Comparison of ENCODE assay signal across 12 cellular contexts in genomic region chr9:130236436-130236985, GRCh38. TPM values are rescaled to one million over a fixed set of nuclear protein-coding genes. Genes with fewer than 3 reads are reported as not detected.
DNase-seq lines count a peak whose midpoint lies in the region; ATAC-seq, FAIRE-seq and TF ChIP-seq lines count a peak whose summit lies in the region.
"Had no signal": no experiment of that assay in that cellular context is flagged by ENCODE, and none has a peak within 500 bp of the region (broad histone marks: within the 10 kb centered on the region; RNA-seq: fewer than 3 reads in every experiment).

No MANE protein-coding gene starts in this region.

- peaks cover 5% of the 10 kb centered on the region; the same call in 1 of the 2 replicates for H3F3A ChIP-seq in PC-9 (ENCODE audit: insufficient read depth, low read depth)

- ATAC-seq in HG02642 (IDR thresholded peaks at IDR 0.05; ENCODE audit: poor library complexity, unreplicated experiment) = no peak
- no peak for ATAC-seq in HG02973 (IDR thresholded peaks at IDR 0.05; ENCODE audit: unreplicated experiment)
- no peak for ATAC-seq in CD8-positive, alpha-beta T cell

- H3K9me3 ChIP-seq in PC-9 (ENCODE audit: insufficient read depth, low read depth) (no peaks in the 10 kb centered on the region), esophagus squamous epithelium (no peaks in the 10 kb centered on the region), sigmoid colon (no peaks in the 10 kb centered on the region)
- no peaks in the 10 kb centered on the region for H3K9me3 ChIP-seq in CD8-positive, alpha-beta T cell (ENCODE audit: low read length)
- H3K9me3 ChIP-seq: ascending aorta had no signal

- TF ChIP-seq EP300 in sigmoid colon (IDR thresholded peaks at IDR 0.05) = no peak

- H3K4me1 Mint-ChIP-seq in CD8-positive, alpha-beta T cell (ENCODE audit: low read depth) = peaks cover 8% of the 10 kb centered on the region

- CTCF ChIA-PET in PC-9 (lab: Charles Lee) = interaction anchor here (0.6 to 0.8 kb wide), 5 partner anchors 13 to 496 kb away, joined by 3 to 8 read pairs (median 3); no protein-coding TSS in a partner anchor
- CTCF ChIA-PET in CD8-positive, alpha-beta T cell (lab: Charles Lee) = interaction anchor here (0.6 to 11.6 kb wide), 16 partner anchors 9 to 843 kb away, joined by 3 to 232 read pairs (median 4); no protein-coding TSS in a partner anchor

- no peak overlapping the region for H3K27ac ChIP-seq in PC-9
- H3K27ac ChIP-seq in esophagus squamous epithelium = peak overlapping the region; percentile 60 to 85 (median 74)
- peak overlapping the region; percentile 75 to 92 (median 82) for H3K27ac ChIP-seq in sigmoid colon
- no peak overlapping the region for H3K27ac ChIP-seq in CD8-positive, alpha-beta T cell (ENCODE audit: low read depth, low read length)

- no peak overlapping the region for H3K4me3 Mint-ChIP-seq in CD8-positive, alpha-beta T cell
- H3K4me3 Mint-ChIP-seq: memory B cell had no signal

- no peak for FAIRE-seq in urothelium cell line (lab: Jason Lieb, UNC)

- no peaks in the 10 kb centered on the region for H3K79me2 ChIP-seq in PC-9 (ENCODE audit: low read depth)

- no peak overlapping the region for H3K27ac Mint-ChIP-seq in CD8-positive, alpha-beta T cell
- H3K27ac Mint-ChIP-seq: memory B cell had no signal

- H3K9me2 ChIP-seq in PC-9 (ENCODE audit: insufficient read depth) = no peaks in the 10 kb centered on the region

- H3K36me3 ChIP-seq in PC-9 (ENCODE audit: low read depth) (no peaks in the 10 kb centered on the region), esophagus squamous epithelium (peaks cover 0 to 32% (median 0%) of the 10 kb centered on the region in 3 donors), sigmoid colon (peaks cover 3 to 30% (median 13%) of the 10 kb centered on the region in 4 donors)
- H3K36me3 ChIP-seq in CD8-positive, alpha-beta T cell (ENCODE audit: insufficient read depth, low read length) = no peaks in the 10 kb centered on the region

- H4K20me1 ChIP-seq in PC-9 (ENCODE audit: insufficient read depth) = no peaks in the 10 kb centered on the region

- H3K27me3 ChIP-seq in PC-9 (ENCODE audit: insufficient read depth, low read depth) = no peaks in the 10 kb centered on the region
- no peaks in the 10 kb centered on the region for H3K27me3 ChIP-seq in esophagus squamous epithelium
- H3K27me3 ChIP-seq in sigmoid colon = no peaks in the 10 kb centered on the region
- no peaks in the 10 kb centered on the region for H3K27me3 ChIP-seq in CD8-positive, alpha-beta T cell (ENCODE audit: insufficient read depth, low read length)
- H3K27me3 ChIP-seq: ascending aorta had no signal

- 46 to 52% methylated on average over 6 of the region's 10 CpGs for WGBS in esophagus squamous epithelium, 2 donors
- WGBS in sigmoid colon, 2 donors = 54 to 64% methylated on average over 10 of the region's 10 CpGs

- intact Hi-C loops in PC-9 (cut with micrococcal nuclease; ENCODE audit: unreplicated experiment) (loop anchor here (1.0 kb wide), 1 partner anchor 129 kb away; no protein-coding TSS in a partner anchor), esophagus squamous epithelium (cut with DNase I) (loop anchor here (2.0 to 10.0 kb wide), 2 partner anchors 128 to 352 kb away; no protein-coding TSS in a partner anchor), sigmoid colon (cut with DNase I) (loop anchor here (1.0 to 5.0 kb wide), 4 partner anchors 44 to 354 kb away; no protein-coding TSS in a partner anchor)
- intact Hi-C loops in CD8-positive, alpha-beta T cell (cut with DNase I, micrococcal nuclease) = loop anchor here (1.0 to 10.0 kb wide), 5 partner anchors 109 to 1102 kb away; no protein-coding TSS in a partner anchor

- H3K4me1 ChIP-seq in PC-9 (replicated peaks; ENCODE audit: insufficient read depth) (no peaks in the 10 kb centered on the region), esophagus squamous epithelium (peaks cover 9 to 48% (median 26%) of the 10 kb centered on the region in 3 donors), sigmoid colon (peaks cover 0 to 55% (median 45%) of the 10 kb centered on the region in 4 donors)
- H3K4me1 ChIP-seq in CD8-positive, alpha-beta T cell (ENCODE audit: insufficient read depth, low read length) = peaks cover 5% of the 10 kb centered on the region

- no peak overlapping the region for H3K4me2 ChIP-seq in PC-9

- no peaks in the 10 kb centered on the region for H3K9me3 Mint-ChIP-seq in CD8-positive, alpha-beta T cell
- H3K9me3 Mint-ChIP-seq: CD8-positive, alpha-beta memory T cell; memory B cell had no signal

- H3K4me3 ChIP-seq in PC-9 (no peak overlapping the region), esophagus squamous epithelium (no peak overlapping the region), sigmoid colon (no peak overlapping the region)
- no peak overlapping the region for H3K4me3 ChIP-seq in CD8-positive, alpha-beta T cell (ENCODE audit: low read depth, low read length)

- BruUV-seq in PC-9 (replicated peaks; lab: Mats Ljungman, UMichigan) = no TSS peak

- H2AFZ ChIP-seq in PC-9 = no peak overlapping the region

- TF ChIP-seq CTCF in PC-9 (conservative IDR thresholded peaks at IDR 0.05) (peak; percentile 19; the same call in 1 of the 2 replicates), esophagus squamous epithelium (IDR thresholded peaks at IDR 0.05) (peak in 1 of 6 experiments; percentile 29), sigmoid colon (IDR thresholded peaks at IDR 0.05) (peak in 1 of 4 experiments; percentile 30)
- TF ChIP-seq CTCF in CD8-positive, alpha-beta T cell (IDR thresholded peaks at IDR 0.05) = no peak

- TF ChIP-seq POLR2A in esophagus squamous epithelium (IDR thresholded peaks at IDR 0.05) (no peak), sigmoid colon (IDR thresholded peaks at IDR 0.05) (no peak)

- POLR2A ChIA-PET in PC-9 (lab: Charles Lee; ENCODE audit: unreplicated experiment) = interaction anchor here (0.6 to 0.7 kb wide), 2 partner anchors 19 to 446 kb away, joined by 3 to 4 read pairs; no protein-coding TSS in a partner anchor
- POLR2A ChIA-PET in CD8-positive, alpha-beta T cell (lab: Charles Lee) = interaction anchor here (1.0 kb wide), 1 partner anchor 123 kb away, joined by 4 read pairs; no protein-coding TSS in a partner anchor

- peak; percentile 12 for DNase-seq in D341Med (ENCODE audit: low spot score)
- DNase-seq in PC-9 = no peak
- no peak for DNase-seq in esophagus squamous epithelium (lab: John Stamatoyannopoulos, UW)
- peak; percentile 73 for DNase-seq in sigmoid colon
- no peak for DNase-seq in CD8-positive, alpha-beta T cell
- DNase-seq in urothelium cell line (ENCODE audit: low spot score) = no peak
- DNase-seq: SIG-M5 had no signal

- H3K36me3 Mint-ChIP-seq in CD8-positive, alpha-beta T cell = no peaks in the 10 kb centered on the region
- H3K36me3 Mint-ChIP-seq: CD8-positive, alpha-beta memory T cell; memory B cell had no signal

- H3K27me3 Mint-ChIP-seq in CD8-positive, alpha-beta T cell (ENCODE audit: low read depth) = no peaks in the 10 kb centered on the region

RNA-seq across cellular contexts. Expression of gene HMCN2, which starts 29.0 kb away (rescaled TPM):
- total RNA-seq in PC-9 (2021) (1.6 and 3.1 TPM in 2 replicates), esophagus squamous epithelium (1 to 10 TPM in 1 of 4 donors, under 1 TPM in 3; 0.53 to 4.8 (median 0.78) TPM), sigmoid colon (100 to 1,000 TPM in 1 of 4 donors, 10 to 100 TPM in 2, 1 to 10 TPM in 1; 8.2 to 106 (median 35.7) TPM)
- polyA plus RNA-seq in sigmoid colon = 10 to 100 TPM in 1 of 3 donors, 1 to 10 TPM in 2; 3.6 to 44.0 (median 6.0) TPM
- not detected for total RNA-seq in CD8-positive, alpha-beta T cell
- total RNA-seq: CD8-positive, alpha-beta memory T cell had no signal
- polyA plus RNA-seq: CD8-positive, alpha-beta memory T cell had no signal

Comparison
In these comparisons a context has a peak if more than half of its experiments do, and no peak if none do; other contexts are left out.
1. DNase-seq: peak in D341Med (single experiment) and sigmoid colon (single experiment); none in PC-9 (0 of 2), esophagus squamous epithelium (single experiment), CD8-positive, alpha-beta T cell (0 of 7) and urothelium cell line (single experiment).
2. H3K27ac ChIP-seq: peak in esophagus squamous epithelium (4 of 4) and sigmoid colon (4 of 4); none in PC-9 (single experiment) and CD8-positive, alpha-beta T cell (single experiment).